Comparison of ENCODE assay signal across 24 cellular contexts in the genomic region with DNA sequence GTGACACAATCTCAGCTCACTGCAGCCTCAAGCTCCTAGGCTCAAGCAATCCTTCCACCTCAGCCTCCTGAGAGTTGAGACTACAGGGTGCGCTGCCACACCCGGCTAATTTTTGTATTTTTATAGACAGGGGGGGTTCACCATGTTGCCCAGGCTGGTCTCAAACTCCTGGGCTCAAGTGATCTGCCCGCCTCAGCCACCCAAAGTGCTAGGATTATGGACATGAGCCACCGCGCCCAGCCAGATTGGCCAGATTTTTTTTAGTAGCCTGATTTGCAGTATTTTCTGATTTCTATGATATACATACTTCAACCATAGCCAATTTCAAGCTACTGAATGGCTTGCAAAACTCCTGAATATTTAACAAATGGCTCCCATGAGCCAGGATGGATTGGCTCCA.
"Had no signal": no experiment of that assay in that cellular context is flagged by ENCODE, and none has a peak within 500 bp of the region (broad histone marks: within the 10 kb centered on the region; RNA-seq: fewer than 3 reads in every experiment).

No MANE protein-coding gene starts in this region.

- H3K36me3 Mint-ChIP-seq: mesothelial cell of epicardium had no signal

- H3K27ac ChIP-seq: colonic mucosa, epithelial cell of prostate, esophagus squamous epithelium, gastrocnemius medialis, heart right ventricle, left lung, lower lobe of right lung had no signal

- H3K27ac Mint-ChIP-seq: dendritic cell treated with granulocyte-macrophage colony-stimulating factor and Interleukin-4, amounts not matched to agents 40 ng/mL and 50 ng/mL, for 4 days; effector memory CD8-positive, alpha-beta T cell; endodermal cell; mesothelial cell of epicardium had no signal

- DNase-seq: cerebellar nuclear complex; colonic mucosa; cortex of kidney; effector CD8-positive, alpha-beta T cell; effector memory CD8-positive, alpha-beta T cell; endodermal cell; erythroblast; esophagus squamous epithelium; foreskin fibroblast; foreskin melanocyte; gastrocnemius medialis; glutamatergic neuron; heart right ventricle; hippocampal formation; left cardiac atrium; left lung; left ventricle myocardium superior; lower lobe of right lung; mesenchymal stem cell; mucosa of descending colon had no signal

- H3K9me3 Mint-ChIP-seq: dendritic cell treated with granulocyte-macrophage colony-stimulating factor and Interleukin-4, amounts not matched to agents 40 ng/mL and 50 ng/mL, for 4 days; effector memory CD8-positive, alpha-beta T cell; endodermal cell had no signal

- H3K4me3 ChIP-seq: colonic mucosa, esophagus squamous epithelium, gastrocnemius medialis, heart right ventricle, left lung, lower lobe of right lung, mucosa of descending colon had no signal

- H3K27me3 ChIP-seq: colonic mucosa, gastrocnemius medialis had no signal

- H3K4me1 Mint-ChIP-seq: endodermal cell, mesothelial cell of epicardium had no signal

- H3K36me3 ChIP-seq: colonic mucosa, esophagus squamous epithelium, gastrocnemius medialis, heart right ventricle, left lung, lower lobe of right lung had no signal

- ATAC-seq: effector memory CD8-positive, alpha-beta T cell; esophagus mucosa; gastrocnemius medialis; heart right ventricle; left cardiac atrium; left lung; left ventricle myocardium superior; lower lobe of right lung; mucosa of descending colon had no signal

- H3K4me3 Mint-ChIP-seq: dendritic cell treated with granulocyte-macrophage colony-stimulating factor and Interleukin-4, amounts not matched to agents 40 ng/mL and 50 ng/mL, for 4 days; effector memory CD8-positive, alpha-beta T cell; endodermal cell; mesothelial cell of epicardium had no signal

- H3K4me1 ChIP-seq: colonic mucosa, esophagus squamous epithelium, gastrocnemius medialis, heart right ventricle, left lung, lower lobe of right lung had no signal

- H3K9me3 ChIP-seq: colonic mucosa, esophagus squamous epithelium, gastrocnemius medialis, left lung, lower lobe of right lung, mucosa of descending colon had no signal
